17 cellular contexts compared by ENCODE assay signal in the genomic region with DNA sequence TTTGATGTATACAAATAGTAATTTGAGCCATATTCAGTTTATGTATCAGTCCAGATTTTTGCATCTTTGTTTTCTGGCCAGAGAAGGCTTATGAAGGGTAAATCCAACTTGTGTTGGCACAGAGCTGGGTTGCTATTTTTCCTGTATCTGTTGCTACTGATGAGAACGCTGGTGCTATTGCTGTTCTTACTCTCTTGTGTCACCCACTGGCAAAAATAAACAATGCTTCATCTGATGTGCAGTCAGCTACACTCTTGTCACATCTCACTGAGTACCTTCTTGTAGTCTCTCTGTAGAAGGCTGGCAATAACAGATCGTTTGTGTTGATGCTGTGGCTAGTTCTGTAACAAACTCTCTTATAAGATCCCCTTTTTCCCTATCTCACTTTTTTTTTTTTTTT.
"Had no signal": no experiment of that assay in that cellular context is flagged by ENCODE, and none has a peak within 500 bp of the region (broad histone marks: within the 10 kb centered on the region; RNA-seq: fewer than 3 reads in every experiment).

No MANE protein-coding gene starts in this region.

- H3K4me3 Mint-ChIP-seq: activated CD8-positive, alpha-beta T cell treated with anti-CD3 and anti-CD28 coated beads, Interleukin-2, amount 10 ng/mL, durations not matched to agents 7 days and 5 days; activated naive CD4-positive, alpha-beta T cell treated with anti-CD3 and anti-CD28 coated beads, Interleukin-2, amount 50 U/mL, for 24 hours; mesothelial cell of epicardium; neural crest cell; stimulated activated effector memory CD8-positive, alpha-beta T cell treated with anti-CD3 and anti-CD28 coated beads, Interleukin-12 subunit alpha, Interleukin-12 subunit beta, amount 100 ng/mL, for 72 hours; T-helper 17 cell had no signal

- H3K4me3 ChIP-seq: adrenal gland, cardiac muscle cell, lower lobe of right lung, pancreas, thyroid gland had no signal

- H3K27ac ChIP-seq: adrenal gland, cardiac muscle cell, lower lobe of right lung, pancreas, thyroid gland had no signal

- H3K27ac Mint-ChIP-seq: activated CD8-positive, alpha-beta T cell treated with anti-CD3 and anti-CD28 coated beads, Interleukin-2, amount 10 ng/mL, durations not matched to agents 7 days and 5 days; activated naive CD4-positive, alpha-beta T cell treated with anti-CD3 and anti-CD28 coated beads, Interleukin-2, amount 50 U/mL, for 24 hours; mesothelial cell of epicardium; stimulated activated effector memory CD8-positive, alpha-beta T cell treated with anti-CD3 and anti-CD28 coated beads, Interleukin-12 subunit alpha, Interleukin-12 subunit beta, amount 100 ng/mL, for 72 hours; T-helper 17 cell had no signal

- H3K9me3 Mint-ChIP-seq: neural crest cell had no signal

- H3K4me1 Mint-ChIP-seq: activated naive CD4-positive, alpha-beta T cell treated with anti-CD3 and anti-CD28 coated beads, Interleukin-2, amount 50 U/mL, for 24 hours; mesothelial cell of epicardium; neural crest cell; stimulated activated effector memory CD8-positive, alpha-beta T cell treated with anti-CD3 and anti-CD28 coated beads, Interleukin-12 subunit alpha, Interleukin-12 subunit beta, amount 100 ng/mL, for 72 hours; T-helper 17 cell had no signal

- H3K27me3 ChIP-seq: adrenal gland, cardiac muscle cell, pancreas, thyroid gland had no signal

- H3K36me3 ChIP-seq: adrenal gland, cardiac muscle cell, lower lobe of right lung, pancreas, thyroid gland had no signal

- H3K27me3 Mint-ChIP-seq: activated naive CD4-positive, alpha-beta T cell treated with anti-CD3 and anti-CD28 coated beads, Interleukin-2, amount 50 U/mL, for 24 hours; T-helper 17 cell had no signal

- ATAC-seq: activated CD8-positive, alpha-beta T cell treated with anti-CD3 and anti-CD28 coated beads, Interleukin-2, amount 10 ng/mL, durations not matched to agents 7 days and 5 days; lower lobe of right lung; pancreas; stimulated activated effector memory CD8-positive, alpha-beta T cell treated with anti-CD3 and anti-CD28 coated beads, Interleukin-12 subunit alpha, Interleukin-12 subunit beta, amount 100 ng/mL, for 72 hours; T-helper 17 cell had no signal

- DNase-seq: activated CD4-positive, alpha-beta T cell treated with anti-CD3 and anti-CD28 coated beads for 4 hours; activated CD8-positive, alpha-beta memory T cell treated with anti-CD3 and anti-CD28 coated beads, Interleukin-2, amount 50 U/mL, for 4 hours; activated CD8-positive, alpha-beta T cell treated with anti-CD3 and anti-CD28 coated beads, Interleukin-2, amount 10 ng/mL, durations not matched to agents 7 days and 5 days; activated effector memory CD4-positive, alpha-beta T cell treated with anti-CD3 and anti-CD28 coated beads, Interleukin-2, amount 50 U/mL, for 16 hours; activated T-cell treated with anti-CD3 and anti-CD28 coated beads, Interleukin-2, amount 50 U/mL, for 48 hours; adrenal gland; kidney glomerular epithelial cell; lower lobe of right lung; pancreas; stimulated activated CD4-positive, alpha-beta T cell treated with anti-CD3 and anti-CD28 coated beads, Interleukin-12 subunit alpha, Interleukin-12 subunit beta, amount 100 ng/mL, for 4 hours; T-helper 17 cell had no signal

- H3K9me3 ChIP-seq: adrenal gland, lower lobe of right lung, pancreas, thyroid gland had no signal

- H3K36me3 Mint-ChIP-seq: activated naive CD4-positive, alpha-beta T cell treated with anti-CD3 and anti-CD28 coated beads, Interleukin-2, amount 50 U/mL, for 24 hours; mesothelial cell of epicardium; stimulated activated effector memory CD8-positive, alpha-beta T cell treated with anti-CD3 and anti-CD28 coated beads, Interleukin-12 subunit alpha, Interleukin-12 subunit beta, amount 100 ng/mL, for 72 hours had no signal

- H3K4me1 ChIP-seq: adrenal gland, lower lobe of right lung, pancreas, thyroid gland had no signal
